Comparison of ENCODE assay signal across 1 cellular context in the genomic region with DNA sequence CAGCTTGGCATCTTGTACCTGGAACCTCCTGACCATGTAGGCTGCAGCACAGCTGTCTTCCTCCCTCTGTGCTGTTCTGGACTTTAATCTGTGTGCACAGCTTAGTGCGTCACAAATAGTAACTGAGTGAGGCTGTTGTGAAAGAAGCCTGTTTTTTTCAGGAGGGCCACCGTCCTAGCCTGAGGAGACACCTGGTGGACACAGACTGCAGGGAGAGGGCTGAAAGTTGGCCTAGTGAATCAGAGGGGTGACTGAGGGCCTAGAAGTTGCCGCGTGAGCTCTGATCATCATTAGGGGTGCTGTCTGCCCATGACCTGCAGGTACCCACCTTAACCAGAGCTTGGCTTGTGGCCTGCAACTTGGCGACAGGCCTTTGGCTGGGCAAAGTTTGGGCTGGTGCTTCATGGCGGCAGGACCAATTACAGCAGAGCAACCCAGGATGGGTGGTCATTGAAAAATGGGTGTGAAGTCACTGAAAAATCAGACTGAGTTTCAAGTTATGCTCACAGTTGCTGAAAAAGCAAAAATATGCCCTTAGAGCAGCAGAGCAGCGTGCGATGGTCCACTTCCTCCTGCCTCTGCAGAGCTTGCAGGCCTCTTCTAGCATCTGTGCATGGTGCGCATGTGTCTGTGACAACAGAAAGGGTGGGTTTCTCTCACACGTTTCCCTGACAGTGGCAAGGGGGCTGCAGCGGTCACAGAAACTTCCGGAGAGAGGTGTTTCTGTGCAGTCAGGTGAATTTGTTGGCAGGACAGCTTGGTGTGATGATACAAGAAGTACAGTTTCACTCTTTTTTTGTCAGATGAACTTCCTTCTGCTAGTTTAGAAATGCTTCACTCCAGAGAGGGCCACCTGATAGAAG.
TF ChIP-seq lines count a peak whose summit lies in the region.

No MANE protein-coding gene starts in this region.

TF ChIP-seq in HepG2, 621 proteins besides CTCF, POLR2A, EP300 and RAD21 (continued from another document and continues in another):
- TF ChIP-seq RBFOX2 (IDR thresholded peaks at IDR 0.05; ENCODE audit: low read depth, low read length) (no peak), ZNF44 (CRISPR knock-in tag; IDR thresholded peaks at IDR 0.05) (0 out of 2 replicates have a peak, but pooled peaks have one; percentile 14), FOXA1 (IDR thresholded peaks at IDR 0.05) (no peak), FOXA1 (CRISPR knock-in tag; IDR thresholded peaks at IDR 0.05) (peak; percentile 86), KLF11 (CRISPR knock-in tag; IDR thresholded peaks at IDR 0.05) (peak; percentile 83), ZNF556 (CRISPR knock-in tag; IDR thresholded peaks at IDR 0.05; ENCODE audit: borderline replicate concordance) (peak; percentile 92; the same call in 1 of the 2 replicates), ZNF367 (CRISPR knock-in tag; IDR thresholded peaks at IDR 0.05; ENCODE audit: borderline replicate concordance) (peak; percentile 67; the same call in 1 of the 2 replicates), ZNF484 (CRISPR knock-in tag; IDR thresholded peaks at IDR 0.05; ENCODE audit: borderline replicate concordance, low read depth) (0 out of 2 replicates have a peak, but pooled peaks have one; percentile 26), ZNF562 (CRISPR knock-in tag; IDR thresholded peaks at IDR 0.05; ENCODE audit: borderline replicate concordance) (no peak), FOXJ3 (CRISPR knock-in tag; IDR thresholded peaks at IDR 0.05; ENCODE audit: borderline replicate concordance) (peak; percentile 94), ZSCAN21 (CRISPR knock-in tag; IDR thresholded peaks at IDR 0.05; ENCODE audit: borderline replicate concordance) (peak; percentile 94), SNAPC2 (CRISPR knock-in tag; IDR thresholded peaks at IDR 0.05) (no peak; the same call in 1 of the 2 replicates), BRCA1 (CRISPR knock-in tag; IDR thresholded peaks at IDR 0.05) (peak; percentile 88), STAG1 (CRISPR knock-in tag; IDR thresholded peaks at IDR 0.05) (peak; percentile 95), FOSL1 (CRISPR knock-in tag; IDR thresholded peaks at IDR 0.05; ENCODE audit: borderline replicate concordance) (0 out of 2 replicates have a peak, but pooled peaks have one; percentile 18), RFX5 (IDR thresholded peaks at IDR 0.05; ENCODE audit: low read depth, low read length) (no peak), GLI4 (CRISPR knock-in tag; IDR thresholded peaks at IDR 0.05; ENCODE audit: borderline replicate concordance) (no peak), SIX1 (CRISPR knock-in tag; IDR thresholded peaks at IDR 0.05; ENCODE audit: borderline replicate concordance) (peak; percentile 73; the same call in 1 of the 2 replicates), TRIM24 (CRISPR knock-in tag; IDR thresholded peaks at IDR 0.05) (0 out of 2 replicates have a peak, but pooled peaks have one; percentile 66), NBN (conservative IDR thresholded peaks at IDR 0.05) (no peak), KDM4B (CRISPR knock-in tag; IDR thresholded peaks at IDR 0.05) (peak; percentile 91; the same call in 1 of the 2 replicates), ZNF703 (CRISPR knock-in tag; IDR thresholded peaks at IDR 0.05; ENCODE audit: borderline replicate concordance) (no peak), SKI (IDR thresholded peaks at IDR 0.05; ENCODE audit: partially characterized antibody) (peak; percentile 69), BHLHE40 (IDR thresholded peaks at IDR 0.05; ENCODE audit: low read length) (0 out of 2 replicates have a peak, but pooled peaks have one; percentile 26), HES4 (CRISPR knock-in tag; IDR thresholded peaks at IDR 0.05; ENCODE audit: borderline replicate concordance) (0 out of 2 replicates have a peak, but pooled peaks have one; percentile 22), JDP2 (CRISPR knock-in tag; IDR thresholded peaks at IDR 0.05; ENCODE audit: borderline replicate concordance) (no peak), U2AF1 (optimal IDR thresholded peaks at IDR 0.05; ENCODE audit: low read depth, low read length) (no peak), HOXA7 (CRISPR knock-in tag; IDR thresholded peaks at IDR 0.05) (no peak), NR2F6 (IDR thresholded peaks at IDR 0.05) (peak; percentile 67), NR2F6 (CRISPR knock-in tag; IDR thresholded peaks at IDR 0.05) (peak; percentile 82; the same call in 1 of the 2 replicates), ZNF232 (CRISPR knock-in tag; IDR thresholded peaks at IDR 0.05; ENCODE audit: borderline replicate concordance) (0 out of 2 replicates have a peak, but pooled peaks have one; percentile 56), ZSCAN25 (CRISPR knock-in tag; IDR thresholded peaks at IDR 0.05) (peak; percentile 75; the same call in 1 of the 2 replicates), SALL2 (CRISPR knock-in tag; IDR thresholded peaks at IDR 0.05) (peak; percentile 37; the same call in 1 of the 2 replicates), EED (CRISPR knock-in tag; IDR thresholded peaks at IDR 0.05) (peak; percentile 27; the same call in 1 of the 2 replicates), ZNF441 (CRISPR knock-in tag; IDR thresholded peaks at IDR 0.05; ENCODE audit: borderline replicate concordance) (peak; percentile 6; the same call in 1 of the 2 replicates), ZNF572 (CRISPR knock-in tag; IDR thresholded peaks at IDR 0.05) (peak; percentile 87), KMT2B (CRISPR knock-in tag; IDR thresholded peaks at IDR 0.05) (peak; percentile 83), TCF7L2 (IDR thresholded peaks at IDR 0.05; ENCODE audit: low read depth, low read length) (no peak), ZNF530 (CRISPR knock-in tag; IDR thresholded peaks at IDR 0.05; ENCODE audit: low read depth) (no peak), DNMT3B (CRISPR knock-in tag; conservative IDR thresholded peaks at IDR 0.05) (peak; percentile 81; the same call in 1 of the 2 replicates), CHCHD3 (CRISPR knock-in tag; IDR thresholded peaks at IDR 0.05) (0 out of 2 replicates have a peak, but pooled peaks have one; percentile 85), ZNF570 (CRISPR knock-in tag; IDR thresholded peaks at IDR 0.05; ENCODE audit: borderline replicate concordance) (no peak), ZNF205 (CRISPR knock-in tag; IDR thresholded peaks at IDR 0.05) (peak; percentile 71; the same call in 1 of the 2 replicates), ZNF17 (CRISPR knock-in tag; IDR thresholded peaks at IDR 0.05) (no peak)
- TF ChIP-seq, protein P1, sequence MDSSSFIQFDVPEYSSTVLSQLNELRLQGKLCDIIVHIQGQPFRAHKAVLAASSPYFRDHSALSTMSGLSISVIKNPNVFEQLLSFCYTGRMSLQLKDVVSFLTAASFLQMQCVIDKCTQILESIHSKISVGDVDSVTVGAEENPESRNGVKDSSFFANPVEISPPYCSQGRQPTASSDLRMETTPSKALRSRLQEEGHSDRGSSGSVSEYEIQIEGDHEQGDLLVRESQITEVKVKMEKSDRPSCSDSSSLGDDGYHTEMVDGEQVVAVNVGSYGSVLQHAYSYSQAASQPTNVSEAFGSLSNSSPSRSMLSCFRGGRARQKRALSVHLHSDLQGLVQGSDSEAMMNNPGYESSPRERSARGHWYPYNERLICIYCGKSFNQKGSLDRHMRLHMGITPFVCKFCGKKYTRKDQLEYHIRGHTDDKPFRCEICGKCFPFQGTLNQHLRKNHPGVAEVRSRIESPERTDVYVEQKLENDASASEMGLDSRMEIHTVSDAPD (CRISPR knock-in tag; IDR thresholded peaks at IDR 0.05): peak; percentile 63; the same call in 1 of the 2 replicates
- TF ChIP-seq, protein P2, sequence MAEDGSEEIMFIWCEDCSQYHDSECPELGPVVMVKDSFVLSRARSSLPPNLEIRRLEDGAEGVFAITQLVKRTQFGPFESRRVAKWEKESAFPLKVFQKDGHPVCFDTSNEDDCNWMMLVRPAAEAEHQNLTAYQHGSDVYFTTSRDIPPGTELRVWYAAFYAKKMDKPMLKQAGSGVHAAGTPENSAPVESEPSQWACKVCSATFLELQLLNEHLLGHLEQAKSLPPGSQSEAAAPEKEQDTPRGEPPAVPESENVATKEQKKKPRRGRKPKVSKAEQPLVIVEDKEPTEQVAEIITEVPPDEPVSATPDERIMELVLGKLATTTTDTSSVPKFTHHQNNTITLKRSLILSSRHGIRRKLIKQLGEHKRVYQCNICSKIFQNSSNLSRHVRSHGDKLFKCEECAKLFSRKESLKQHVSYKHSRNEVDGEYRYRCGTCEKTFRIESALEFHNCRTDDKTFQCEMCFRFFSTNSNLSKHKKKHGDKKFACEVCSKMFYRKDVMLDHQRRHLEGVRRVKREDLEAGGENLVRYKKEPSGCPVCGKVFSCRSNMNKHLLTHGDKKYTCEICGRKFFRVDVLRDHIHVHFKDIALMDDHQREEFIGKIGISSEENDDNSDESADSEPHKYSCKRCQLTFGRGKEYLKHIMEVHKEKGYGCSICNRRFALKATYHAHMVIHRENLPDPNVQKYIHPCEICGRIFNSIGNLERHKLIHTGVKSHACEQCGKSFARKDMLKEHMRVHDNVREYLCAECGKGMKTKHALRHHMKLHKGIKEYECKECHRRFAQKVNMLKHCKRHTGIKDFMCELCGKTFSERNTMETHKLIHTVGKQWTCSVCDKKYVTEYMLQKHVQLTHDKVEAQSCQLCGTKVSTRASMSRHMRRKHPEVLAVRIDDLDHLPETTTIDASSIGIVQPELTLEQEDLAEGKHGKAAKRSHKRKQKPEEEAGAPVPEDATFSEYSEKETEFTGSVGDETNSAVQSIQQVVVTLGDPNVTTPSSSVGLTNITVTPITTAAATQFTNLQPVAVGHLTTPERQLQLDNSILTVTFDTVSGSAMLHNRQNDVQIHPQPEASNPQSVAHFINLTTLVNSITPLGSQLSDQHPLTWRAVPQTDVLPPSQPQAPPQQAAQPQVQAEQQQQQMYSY (CRISPR knock-in tag; IDR thresholded peaks at IDR 0.05): no peak
- TF ChIP-seq, protein P3, sequence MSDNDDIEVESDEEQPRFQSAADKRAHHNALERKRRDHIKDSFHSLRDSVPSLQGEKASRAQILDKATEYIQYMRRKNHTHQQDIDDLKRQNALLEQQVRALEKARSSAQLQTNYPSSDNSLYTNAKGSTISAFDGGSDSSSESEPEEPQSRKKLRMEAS (IDR thresholded peaks at IDR 0.05): peak; percentile 80
- TF ChIP-seq, protein P4, sequence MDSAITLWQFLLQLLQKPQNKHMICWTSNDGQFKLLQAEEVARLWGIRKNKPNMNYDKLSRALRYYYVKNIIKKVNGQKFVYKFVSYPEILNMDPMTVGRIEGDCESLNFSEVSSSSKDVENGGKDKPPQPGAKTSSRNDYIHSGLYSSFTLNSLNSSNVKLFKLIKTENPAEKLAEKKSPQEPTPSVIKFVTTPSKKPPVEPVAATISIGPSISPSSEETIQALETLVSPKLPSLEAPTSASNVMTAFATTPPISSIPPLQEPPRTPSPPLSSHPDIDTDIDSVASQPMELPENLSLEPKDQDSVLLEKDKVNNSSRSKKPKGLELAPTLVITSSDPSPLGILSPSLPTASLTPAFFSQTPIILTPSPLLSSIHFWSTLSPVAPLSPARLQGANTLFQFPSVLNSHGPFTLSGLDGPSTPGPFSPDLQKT (CRISPR knock-in tag; IDR thresholded peaks at IDR 0.05; ENCODE audit: borderline replicate concordance): no peak
- TF ChIP-seq, protein P5, sequence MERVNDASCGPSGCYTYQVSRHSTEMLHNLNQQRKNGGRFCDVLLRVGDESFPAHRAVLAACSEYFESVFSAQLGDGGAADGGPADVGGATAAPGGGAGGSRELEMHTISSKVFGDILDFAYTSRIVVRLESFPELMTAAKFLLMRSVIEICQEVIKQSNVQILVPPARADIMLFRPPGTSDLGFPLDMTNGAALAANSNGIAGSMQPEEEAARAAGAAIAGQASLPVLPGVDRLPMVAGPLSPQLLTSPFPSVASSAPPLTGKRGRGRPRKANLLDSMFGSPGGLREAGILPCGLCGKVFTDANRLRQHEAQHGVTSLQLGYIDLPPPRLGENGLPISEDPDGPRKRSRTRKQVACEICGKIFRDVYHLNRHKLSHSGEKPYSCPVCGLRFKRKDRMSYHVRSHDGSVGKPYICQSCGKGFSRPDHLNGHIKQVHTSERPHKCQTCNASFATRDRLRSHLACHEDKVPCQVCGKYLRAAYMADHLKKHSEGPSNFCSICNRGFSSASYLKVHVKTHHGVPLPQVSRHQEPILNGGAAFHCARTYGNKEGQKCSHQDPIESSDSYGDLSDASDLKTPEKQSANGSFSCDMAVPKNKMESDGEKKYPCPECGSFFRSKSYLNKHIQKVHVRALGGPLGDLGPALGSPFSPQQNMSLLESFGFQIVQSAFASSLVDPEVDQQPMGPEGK (CRISPR knock-in tag; IDR thresholded peaks at IDR 0.05): peak; percentile 91
- TF ChIP-seq, protein P6, sequence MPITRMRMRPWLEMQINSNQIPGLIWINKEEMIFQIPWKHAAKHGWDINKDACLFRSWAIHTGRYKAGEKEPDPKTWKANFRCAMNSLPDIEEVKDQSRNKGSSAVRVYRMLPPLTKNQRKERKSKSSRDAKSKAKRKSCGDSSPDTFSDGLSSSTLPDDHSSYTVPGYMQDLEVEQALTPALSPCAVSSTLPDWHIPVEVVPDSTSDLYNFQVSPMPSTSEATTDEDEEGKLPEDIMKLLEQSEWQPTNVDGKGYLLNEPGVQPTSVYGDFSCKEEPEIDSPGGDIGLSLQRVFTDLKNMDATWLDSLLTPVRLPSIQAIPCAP (CRISPR knock-in tag; IDR thresholded peaks at IDR 0.05; ENCODE audit: low read depth): no peak
- TF ChIP-seq, protein P7, sequence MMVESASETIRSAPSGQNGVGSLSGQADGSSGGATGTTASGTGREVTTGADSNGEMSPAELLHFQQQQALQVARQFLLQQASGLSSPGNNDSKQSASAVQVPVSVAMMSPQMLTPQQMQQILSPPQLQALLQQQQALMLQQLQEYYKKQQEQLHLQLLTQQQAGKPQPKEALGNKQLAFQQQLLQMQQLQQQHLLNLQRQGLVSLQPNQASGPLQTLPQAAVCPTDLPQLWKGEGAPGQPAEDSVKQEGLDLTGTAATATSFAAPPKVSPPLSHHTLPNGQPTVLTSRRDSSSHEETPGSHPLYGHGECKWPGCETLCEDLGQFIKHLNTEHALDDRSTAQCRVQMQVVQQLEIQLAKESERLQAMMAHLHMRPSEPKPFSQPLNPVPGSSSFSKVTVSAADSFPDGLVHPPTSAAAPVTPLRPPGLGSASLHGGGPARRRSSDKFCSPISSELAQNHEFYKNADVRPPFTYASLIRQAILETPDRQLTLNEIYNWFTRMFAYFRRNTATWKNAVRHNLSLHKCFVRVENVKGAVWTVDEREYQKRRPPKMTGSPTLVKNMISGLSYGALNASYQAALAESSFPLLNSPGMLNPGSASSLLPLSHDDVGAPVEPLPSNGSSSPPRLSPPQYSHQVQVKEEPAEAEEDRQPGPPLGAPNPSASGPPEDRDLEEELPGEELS (CRISPR knock-in tag; IDR thresholded peaks at IDR 0.05): peak; percentile 93
- TF ChIP-seq, protein P8, sequence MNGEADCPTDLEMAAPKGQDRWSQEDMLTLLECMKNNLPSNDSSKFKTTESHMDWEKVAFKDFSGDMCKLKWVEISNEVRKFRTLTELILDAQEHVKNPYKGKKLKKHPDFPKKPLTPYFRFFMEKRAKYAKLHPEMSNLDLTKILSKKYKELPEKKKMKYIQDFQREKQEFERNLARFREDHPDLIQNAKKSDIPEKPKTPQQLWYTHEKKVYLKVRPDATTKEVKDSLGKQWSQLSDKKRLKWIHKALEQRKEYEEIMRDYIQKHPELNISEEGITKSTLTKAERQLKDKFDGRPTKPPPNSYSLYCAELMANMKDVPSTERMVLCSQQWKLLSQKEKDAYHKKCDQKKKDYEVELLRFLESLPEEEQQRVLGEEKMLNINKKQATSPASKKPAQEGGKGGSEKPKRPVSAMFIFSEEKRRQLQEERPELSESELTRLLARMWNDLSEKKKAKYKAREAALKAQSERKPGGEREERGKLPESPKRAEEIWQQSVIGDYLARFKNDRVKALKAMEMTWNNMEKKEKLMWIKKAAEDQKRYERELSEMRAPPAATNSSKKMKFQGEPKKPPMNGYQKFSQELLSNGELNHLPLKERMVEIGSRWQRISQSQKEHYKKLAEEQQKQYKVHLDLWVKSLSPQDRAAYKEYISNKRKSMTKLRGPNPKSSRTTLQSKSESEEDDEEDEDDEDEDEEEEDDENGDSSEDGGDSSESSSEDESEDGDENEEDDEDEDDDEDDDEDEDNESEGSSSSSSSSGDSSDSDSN (CRISPR knock-in tag; IDR thresholded peaks at IDR 0.05): peak; percentile 90
